10 cellular contexts compared by ENCODE assay signal in genomic region chr9:36101916-36102741, GRCh38. TPM values are rescaled to one million over a fixed set of nuclear protein-coding genes. Genes with fewer than 3 reads are reported as not detected.
DNase-seq lines count a peak whose midpoint lies in the region; ATAC-seq, FAIRE-seq and TF ChIP-seq lines count a peak whose summit lies in the region.
"Had no signal": no experiment of that assay in that cellular context is flagged by ENCODE, and none has a peak within 500 bp of the region (broad histone marks: within the 10 kb centered on the region; RNA-seq: fewer than 3 reads in every experiment).

No MANE protein-coding gene starts in this region.

- DNase-seq in HT1080 (ENCODE audit: low read depth) (peak; percentile 99), K562 (ENCODE audit: extremely low read depth in 1 of 4, low spot score in 3 of 4) (peak in 1 of 4 experiments; percentile 19), right lobe of liver (peak in 1 of 3 donors; percentile 58), GF-D8 (lab: John Stamatoyannopoulos, UW) (no peak), NAMALWA (ENCODE audit: low spot score) (no peak)
- DNase-seq in activated T-cell treated with anti-CD3 and anti-CD28 coated beads, Interleukin-2, amount 50 U/mL, for 4 hours, result no peak

- in situ Hi-C loops in K562 (cut with MboI), result loop anchor here (5.0 kb wide), 1 partner anchor 65 kb away; the partner anchor contains the start of gene CCIN

- WGBS in K562 (ENCODE audit: insufficient coverage, low coverage, missing lambda C conversion rate), result 6% methylated on average over 4 of the region's 4 CpGs
- 43% methylated on average over 4 of the region's 4 CpGs for WGBS in right lobe of liver (ENCODE audit: insufficient coverage, low coverage, low lambda C conversion rate, missing lambda C conversion rate)

- no peaks in the 10 kb centered on the region for H4K20me1 ChIP-seq in K562 (replicated peaks; ENCODE audit: control insufficient read depth, insufficient read depth, low read length)

- H3K9me3 ChIP-seq in K562 (replicated peaks; ENCODE audit: control insufficient read depth, insufficient read depth, low read depth, low read length) (no peaks in the 10 kb centered on the region), right lobe of liver (no peaks in the 10 kb centered on the region)
- H3K9me3 ChIP-seq: gastrocnemius medialis had no signal

- H3K27me3 ChIP-seq in ACC112 (ENCODE audit: insufficient read depth, low read length) (no peaks in the 10 kb centered on the region), K562 (ENCODE audit: control insufficient read depth in 2 of 2, insufficient read depth in 2 of 2, low read length in 2 of 2) (no peaks in the 10 kb centered on the region), right lobe of liver (no peaks in the 10 kb centered on the region)
- H3K27me3 ChIP-seq: gastrocnemius medialis had no signal

- CTCF ChIA-PET in K562 (lab: Yijun Ruan, JAX; ENCODE audit: low intra/inter-chr PET ratio), result interaction anchor here (0.6 to 2.4 kb wide), 2 partner anchors 64 to 1498 kb away, joined by 4 to 13 read pairs; no protein-coding TSS in a partner anchor

- H3K9me3 Mint-ChIP-seq in activated T-cell treated with anti-CD3 and anti-CD28 coated beads, Interleukin-2, amount 50 U/mL, for 4 hours, result no peaks in the 10 kb centered on the region

- intact Hi-C loops in K562 (cut with micrococcal nuclease), result loop anchor here (2.0 kb wide), 1 partner anchor 227 kb away; no protein-coding TSS in a partner anchor
- intact Hi-C loops in right lobe of liver (cut with DNase I), result no loop called here

- FAIRE-seq in K562 (lab: Jason Lieb, UNC), result no peak

- no peak overlapping the region for H3K4me2 ChIP-seq in K562 (ENCODE audit: insufficient read depth, low read length)

- no TSS peak for BruUV-seq in K562 (replicated peaks; lab: Mats Ljungman, UMichigan)

- peaks cover 4% of the 10 kb centered on the region for H3K36me3 Mint-ChIP-seq in activated T-cell treated with anti-CD3 and anti-CD28 coated beads, Interleukin-2, amount 50 U/mL, for 4 hours (ENCODE audit: insufficient read depth)

- H3K4me3 Mint-ChIP-seq in activated T-cell treated with anti-CD3 and anti-CD28 coated beads, Interleukin-2, amount 50 U/mL, for 4 hours, result no peak overlapping the region

- ATAC-seq in K562, result no peak
- peak; percentile 75 to 91 (median 84) for ATAC-seq in right lobe of liver
- ATAC-seq in GM19351 (IDR thresholded peaks at IDR 0.05; ENCODE audit: unreplicated experiment), result no peak
- no peak for ATAC-seq in activated T-cell treated with anti-CD3 and anti-CD28 coated beads, Interleukin-2, amount 50 U/mL, for 4 hours

- H3K4me1 Mint-ChIP-seq in activated T-cell treated with anti-CD3 and anti-CD28 coated beads, Interleukin-2, amount 50 U/mL, for 4 hours (ENCODE audit: low read depth), result peaks cover 6% of the 10 kb centered on the region

- TF ChIP-seq CTCF in K562 (IDR thresholded peaks at IDR 0.05 in 2 of 3, conservative IDR thresholded peaks at IDR 0.05 in 1 of 3; ENCODE audit: insufficient read depth in 2 of 3, low read depth in 1 of 3, low read length in 3 of 3) (no peak), right lobe of liver (IDR thresholded peaks at IDR 0.05) (no peak)

- H3K79me2 ChIP-seq in ACC112 (ENCODE audit: control insufficient read depth, insufficient read depth, low read length, unreplicated experiment) (no peaks in the 10 kb centered on the region), K562 (ENCODE audit: control insufficient read depth, insufficient read depth, low read length) (no peaks in the 10 kb centered on the region)
- H3K79me2 ChIP-seq: parathyroid adenoma had no signal

- H3K27ac ChIP-seq in ACC112 (ENCODE audit: low read depth, low read length) (peak overlapping the region; percentile 84), K562 (ENCODE audit: extremely low read depth, low read depth, low read length) (no peak overlapping the region), right lobe of liver (no peak overlapping the region)
- H3K27ac ChIP-seq: gastrocnemius medialis, parathyroid adenoma had no signal

- H3K4me1 ChIP-seq in ACC112 (ENCODE audit: control insufficient read depth, insufficient read depth, low read length, unreplicated experiment) (peaks cover 30% of the 10 kb centered on the region), K562 (replicated peaks in 1 of 2; ENCODE audit: control insufficient read depth in 2 of 2, insufficient read depth in 2 of 2, low read length in 2 of 2) (no peaks in the 10 kb centered on the region; a peak in 1 of 5 replicates), right lobe of liver (peaks cover 0 to 15% (median 0%) of the 10 kb centered on the region in 4 donors)
- H3K4me1 ChIP-seq: gastrocnemius medialis, parathyroid adenoma had no signal

- H2AFZ ChIP-seq in ACC112 (ENCODE audit: low read length, unreplicated experiment) (no peak overlapping the region), K562 (ENCODE audit: low read depth, low read length) (no peak overlapping the region)
- H2AFZ ChIP-seq: parathyroid adenoma had no signal

- H3K4me3 ChIP-seq in ACC112 (ENCODE audit: low read depth, low read length), result peak overlapping the region; percentile 25; the same call in 1 of the 2 replicates
- no peak overlapping the region for H3K4me3 ChIP-seq in K562
- H3K4me3 ChIP-seq in right lobe of liver, result no peak overlapping the region
- H3K4me3 ChIP-seq: gastrocnemius medialis had no signal

- H3K36me3 ChIP-seq in ACC112 (ENCODE audit: insufficient read depth, low read length), result no peaks in the 10 kb centered on the region
- H3K36me3 ChIP-seq in K562 (ENCODE audit: control insufficient read depth, insufficient read depth, low read length), result no peaks in the 10 kb centered on the region
- H3K36me3 ChIP-seq in right lobe of liver, result no peaks in the 10 kb centered on the region
- H3K36me3 ChIP-seq: gastrocnemius medialis had no signal

- no peak for TF ChIP-seq RAD21 in K562 (CRISPR knock-in tag; conservative IDR thresholded peaks at IDR 0.05 in 1 of 2, IDR thresholded peaks at IDR 0.05 in 1 of 2)

- POLR2A ChIA-PET in K562 (lab: Yijun Ruan, JAX), result no interaction called here

- H3K27me3 Mint-ChIP-seq in activated T-cell treated with anti-CD3 and anti-CD28 coated beads, Interleukin-2, amount 50 U/mL, for 4 hours (ENCODE audit: low read depth), result no peaks in the 10 kb centered on the region

- no peaks in the 10 kb centered on the region for H3K9me1 ChIP-seq in K562 (ENCODE audit: control insufficient read depth, insufficient read depth, low read length)

- TF ChIP-seq POLR2A in K562 (conservative IDR thresholded peaks at IDR 0.05) (no peak), right lobe of liver (IDR thresholded peaks at IDR 0.05) (no peak)

- TF ChIP-seq EP300 in K562 (IDR thresholded peaks at IDR 0.05; ENCODE audit: low read length), result 0 out of 2 replicates have a peak, but pooled peaks have one; percentile 9

- H3K9ac ChIP-seq in K562 (ENCODE audit: insufficient read depth in 1 of 2, low read depth in 2 of 2, low read length in 2 of 2), result no peak overlapping the region; a peak in 1 of 4 replicates
- H3K9ac ChIP-seq: parathyroid adenoma had no signal

TF ChIP-seq in K562, 482 proteins besides CTCF, POLR2A, EP300 and RAD21 (continues in another document):
- peak; percentile 20 for TF ChIP-seq CCNT2 (IDR thresholded peaks at IDR 0.05; ENCODE audit: borderline replicate concordance, extremely low read depth, insufficient read length, low read depth, low read length)
- no peak for TF ChIP-seq TOE1 (IDR thresholded peaks at IDR 0.05; ENCODE audit: borderline replicate concordance)
- no peak for TF ChIP-seq TOE1 (CRISPR knock-in tag; IDR thresholded peaks at IDR 0.05; ENCODE audit: borderline replicate concordance, low read depth)
- TF ChIP-seq SMARCC2 (IDR thresholded peaks at IDR 0.05; ENCODE audit: low read depth), result no peak
- peak; percentile 70 for TF ChIP-seq TEAD4 (IDR thresholded peaks at IDR 0.05; ENCODE audit: low read length)
- TF ChIP-seq TEAD4 (CRISPR knock-in tag; IDR thresholded peaks at IDR 0.05; ENCODE audit: borderline replicate concordance), result no peak
- peak in 1 of 2 experiments; percentile 72; a peak in 2 of 4 replicates for TF ChIP-seq HDAC1 (IDR thresholded peaks at IDR 0.05)
- TF ChIP-seq ATF3 (IDR thresholded peaks at IDR 0.05), result peak; percentile 44; the same call in 1 of the 2 replicates
- TF ChIP-seq ATF3 (CRISPR knock-in tag; conservative IDR thresholded peaks at IDR 0.05), result no peak
- TF ChIP-seq FOSL1 (tag; conservative IDR thresholded peaks at IDR 0.05), result peak; percentile 92
- peak; percentile 10; the same call in 1 of the 2 replicates for TF ChIP-seq TCF3 (CRISPR knock-in tag; IDR thresholded peaks at IDR 0.05)

RNA-seq across cellular contexts. Expression of gene GLIPR2, which starts 34.4 kb away (rescaled TPM):
- 2.6 and 3.7 TPM in 2 replicates for total RNA-seq in HT1080 (2014; rRNA removed; shearing (Covaris generic))
- polyA plus RNA-seq in HT1080 (2015; cell fraction: cytosol; rRNA removed), result 3.4 and 3.8 TPM in 2 replicates
- 2.3 and 2.4 TPM in 2 replicates for polyA plus RNA-seq in HT1080 (2015; cell fraction: nucleus; rRNA removed)
- total RNA-seq in K562 (2011; cell fraction: chromatin; rRNA removed; ENCODE audit: low replicate concordance), result 3.2 and 3.8 TPM in 2 replicates
- total RNA-seq in K562 (2011; cell fraction: nucleolus; rRNA removed), result 1.7 and 2.2 TPM in 2 replicates
- total RNA-seq in K562 (2011; cell fraction: nucleoplasm; rRNA removed), result 2.6 and 4.5 TPM in 2 replicates
- total RNA-seq in K562 (2014; rRNA removed), result 2.0 and 4.0 TPM in 2 replicates
- 2.2 and 2.4 TPM in 2 replicates for total RNA-seq in K562 (2014; rRNA removed; fragmentation: Illumina TruSeq; extraction: Trizol)
- 1.4 TPM in 2 replicates for total RNA-seq in K562 (2015; rRNA removed; fragmentation: Illumina TruSeq; extraction: Trizol)
- 3.8 and 4.7 TPM in 2 replicates for total RNA-seq in K562 (2021)
- 6.9 and 8.8 TPM in 2 replicates for polyA plus RNA-seq in K562 (2011; rRNA removed)
- polyA plus RNA-seq in K562 (2011; cell fraction: cytosol; rRNA removed), result 5.0 and 5.2 TPM in 2 replicates
- 2.9 and 3.2 TPM in 2 replicates for polyA plus RNA-seq in K562 (2011; cell fraction: nucleus; rRNA removed)
- polyA plus RNA-seq in K562 (2012), result 2.2 and 2.3 TPM in 2 replicates
- 4.4 and 4.8 TPM in 2 replicates for polyA plus RNA-seq in K562 (2014; fragmentation: Illumina TruSeq; extraction: Trizol)
- 1 to 10 TPM; 2.7 to 2.9 TPM for polyA plus RNA-seq in K562 (2014; fragmentation: Nextera tagmentation; extraction: Ambion mirVana)
- 4.0 and 4.6 TPM in 2 replicates for polyA plus RNA-seq in K562 (2014; rRNA removed)
- 6.3 and 7.9 TPM in 2 replicates for polyA minus RNA-seq in K562 (2011; rRNA and poly(A)+ RNA removed)
- 2.5 and 4.0 TPM in 2 replicates for polyA minus RNA-seq in K562 (2011; cell fraction: cytosol; rRNA and poly(A)+ RNA removed)
- polyA minus RNA-seq in K562 (2011; cell fraction: nucleus; rRNA and poly(A)+ RNA removed), result 0.56 and 0.67 TPM in 2 replicates
- total RNA-seq in right lobe of liver, result 1 to 10 TPM; 1.2 to 3.9 (median 2.5) TPM
- total RNA-seq in activated T-cell treated with anti-CD3 and anti-CD28 coated beads, Interleukin-2, amount 50 U/mL, for 4 hours, result 1 to 10 TPM; 5.3 to 7.6 (median 6.1) TPM

Comparison
In these comparisons a context has a peak if more than half of its experiments do, and no peak if none do; other contexts are left out.
1. ATAC-seq: peak in right lobe of liver (4 of 4); none in K562 (single experiment), GM19351 (single experiment) and activated T-cell treated with anti-CD3 and anti-CD28 coated beads, Interleukin-2, amount 50 U/mL, for 4 hours (0 of 2).